In the genomic region with DNA sequence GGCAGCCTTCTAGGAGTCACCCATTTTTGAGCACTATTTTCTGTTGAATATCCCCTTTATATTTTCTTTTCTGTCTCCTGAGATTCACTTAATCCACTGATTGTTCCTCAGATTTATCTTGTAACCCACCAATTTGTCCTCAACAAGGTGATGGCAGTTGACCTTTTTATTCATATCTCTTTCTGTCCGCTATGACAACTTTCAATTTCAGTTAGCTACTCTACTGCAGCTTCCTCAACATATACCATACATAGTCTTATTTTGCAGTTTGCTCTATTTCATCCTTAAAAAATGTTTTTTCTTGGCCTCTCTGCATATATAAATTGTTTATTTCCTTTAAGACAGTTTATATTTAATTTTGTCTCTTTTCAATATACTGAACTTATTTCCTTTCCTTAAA, we compare ENCODE assay signal across 21 cellular contexts.
"Had no signal": no experiment of that assay in that cellular context is flagged by ENCODE, and none has a peak within 500 bp of the region (broad histone marks: within the 10 kb centered on the region; RNA-seq: fewer than 3 reads in every experiment).

No MANE protein-coding gene starts in this region.

- H3K27ac ChIP-seq: hepatocyte, left ventricle myocardium inferior, ovary, right atrium auricular region, right lobe of liver, stomach, testis, thyroid gland, transverse colon, upper lobe of left lung, uterus had no signal

- H3K4me1 ChIP-seq: left ventricle myocardium inferior, right atrium auricular region, right lobe of liver, testis, thyroid gland, transverse colon, upper lobe of left lung, uterus had no signal

- H3K4me2 ChIP-seq: hepatocyte, smooth muscle cell had no signal

- H3K4me3 ChIP-seq: hepatocyte, left ventricle myocardium inferior, mucosa of descending colon, ovary, right atrium auricular region, right lobe of liver, smooth muscle cell, stomach, testis, thyroid gland, transverse colon, upper lobe of left lung, uterus had no signal

- H3K9me3 ChIP-seq: left ventricle myocardium inferior, mucosa of descending colon, ovary, right atrium auricular region, right lobe of liver, stomach, testis, thyroid gland, transverse colon, upper lobe of left lung, uterus had no signal

- H3K27me3 ChIP-seq: hepatocyte, ovary, right atrium auricular region, right lobe of liver, stomach, testis, thyroid gland, transverse colon, upper lobe of left lung, uterus had no signal

- ATAC-seq: mucosa of descending colon; naive thymus-derived CD4-positive, alpha-beta T cell; natural killer cell treated with Interleukin-12 subunit alpha and Interleukin-12 subunit beta and Interleukin-15 and Interleukin-18, amount 100 ng/mL, for 72 hours; right lobe of liver; stimulated activated naive B cell treated with anti-CD40 and anti-IgM and Interleukin-4, amounts not matched to agents 10 μg/mL and 1 μg/mL and 100 μg/mL, for 72 hours; stimulated activated naive CD8-positive, alpha-beta T cell treated with anti-CD3 and anti-CD28 coated beads, Interleukin-15, Interleukin-2, amounts not matched to agents 100 U/mL and 50 U/mL, for 24 hours had no signal

- DNase-seq: islet precursor cell; left ventricle myocardium inferior; midbrain; mucosa of descending colon; naive thymus-derived CD4-positive, alpha-beta T cell; ovary; right lobe of liver; stimulated activated CD4-positive, alpha-beta T cell treated with anti-CD3 and anti-CD28 coated beads, Interleukin-1b, Interleukin-23, amount 100 ng/mL, for 48 hours; stimulated activated CD4-positive, alpha-beta T cell treated with anti-CD3 and anti-CD28 coated beads, Interleukin-2, amount 100 ng/mL, for 48 hours; stimulated activated naive B cell treated with anti-CD40 and anti-IgM and Interleukin-4, amounts not matched to agents 10 μg/mL and 1 μg/mL and 100 μg/mL, for 72 hours; stimulated activated naive CD8-positive, alpha-beta T cell treated with anti-CD3 and anti-CD28 coated beads, Interleukin-15, Interleukin-2, amounts not matched to agents 100 U/mL and 50 U/mL, for 24 hours; stomach; testis; thyroid gland; transverse colon; upper lobe of left lung; uterus had no signal

- H3K36me3 ChIP-seq: left ventricle myocardium inferior, ovary, right atrium auricular region, right lobe of liver, stomach, thyroid gland, transverse colon, upper lobe of left lung, uterus had no signal
